ENCODE assay signal across 27 cellular contexts in the genomic region with DNA sequence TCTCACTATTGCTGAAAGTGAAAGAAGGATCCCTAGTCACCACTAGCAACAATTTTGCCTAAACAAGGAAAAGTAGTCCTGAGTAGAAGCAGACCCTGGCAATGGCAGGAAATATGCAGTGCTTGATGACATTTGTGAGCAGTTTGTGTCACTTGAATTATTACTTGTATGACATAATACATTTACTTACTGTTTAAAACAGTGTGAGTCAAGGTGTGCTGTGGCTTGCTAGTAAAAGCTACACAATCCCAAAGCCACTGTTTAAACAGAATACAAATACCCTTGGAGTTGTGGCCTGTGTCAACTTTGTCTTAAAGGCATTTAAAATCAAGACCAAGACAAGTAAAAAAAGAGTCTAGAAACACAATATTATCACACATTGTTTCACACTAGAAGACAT.
DNase-seq lines count a peak whose midpoint lies in the region; ATAC-seq and TF ChIP-seq lines count a peak whose summit lies in the region.
"Had no signal": no experiment of that assay in that cellular context is flagged by ENCODE, and none has a peak within 500 bp of the region (broad histone marks: within the 10 kb centered on the region; RNA-seq: fewer than 3 reads in every experiment).

No MANE protein-coding gene starts in this region.

- no peak for ATAC-seq in WTC11
- no peak for ATAC-seq in activated T-cell treated with anti-CD3 and anti-CD28 coated beads, Interleukin-2, amount 50 U/mL, for 72 hours (replicated peaks in 1 of 2)
- ATAC-seq in omental fat pad (ENCODE audit: low FRiP score) = no peak
- ATAC-seq: CD8-positive, alpha-beta T cell; Panc1; SK-N-SH treated with all-trans-retinoic acid at 6 μM for 48 hours had no signal

- H3K4me3 Mint-ChIP-seq in WTC11 (no peak overlapping the region), nephron progenitor cell (peak overlapping the region; percentile 68)
- no peak overlapping the region for H3K4me3 Mint-ChIP-seq in activated T-cell treated with anti-CD3 and anti-CD28 coated beads, Interleukin-2, amount 50 U/mL, for 72 hours
- H3K4me3 Mint-ChIP-seq: B cell; CD8-positive, alpha-beta T cell; HFFc6 had no signal

- H3K27ac Mint-ChIP-seq in WTC11 (no peak overlapping the region), nephron progenitor cell (peak overlapping the region; percentile 94)
- no peak overlapping the region for H3K27ac Mint-ChIP-seq in activated T-cell treated with anti-CD3 and anti-CD28 coated beads, Interleukin-2, amount 50 U/mL, for 72 hours
- H3K27ac Mint-ChIP-seq: B cell; CD8-positive, alpha-beta T cell; HFFc6 had no signal

- H3K9me3 Mint-ChIP-seq in WTC11 = peaks cover 8% of the 10 kb centered on the region
- H3K9me3 Mint-ChIP-seq in nephron progenitor cell = peaks cover 8% of the 10 kb centered on the region
- peaks cover 5 to 12% of the 10 kb centered on the region in 2 donors for H3K9me3 Mint-ChIP-seq in activated T-cell treated with anti-CD3 and anti-CD28 coated beads, Interleukin-2, amount 50 U/mL, for 72 hours
- H3K9me3 Mint-ChIP-seq: CD8-positive, alpha-beta T cell; HFFc6 had no signal

- H3K27me3 Mint-ChIP-seq in WTC11 (ENCODE audit: low read depth) (no peaks in the 10 kb centered on the region), nephron progenitor cell (ENCODE audit: low read depth, poor library complexity) (no peaks in the 10 kb centered on the region)
- no peaks in the 10 kb centered on the region for H3K27me3 Mint-ChIP-seq in activated T-cell treated with anti-CD3 and anti-CD28 coated beads, Interleukin-2, amount 50 U/mL, for 72 hours (ENCODE audit: low read depth)
- H3K27me3 Mint-ChIP-seq: B cell had no signal

- H3K4me1 Mint-ChIP-seq in WTC11 = peaks cover 47% of the 10 kb centered on the region
- peaks cover 85% of the 10 kb centered on the region for H3K4me1 Mint-ChIP-seq in nephron progenitor cell
- H3K4me1 Mint-ChIP-seq in activated T-cell treated with anti-CD3 and anti-CD28 coated beads, Interleukin-2, amount 50 U/mL, for 72 hours (ENCODE audit: low read depth) = no peaks in the 10 kb centered on the region
- H3K4me1 Mint-ChIP-seq: B cell had no signal

- no peak for TF ChIP-seq CTCF in WTC11 (IDR thresholded peaks at IDR 0.05)
- no peak for TF ChIP-seq CTCF in nephron progenitor cell (IDR thresholded peaks at IDR 0.05)
- TF ChIP-seq CTCF in omental fat pad (IDR thresholded peaks at IDR 0.05) = no peak

- CTCF ChIA-PET in WTC11 (lab: Charles Lee) = no interaction called here

- H3K36me3 Mint-ChIP-seq in WTC11 (peaks cover 9% of the 10 kb centered on the region), nephron progenitor cell (ENCODE audit: low read depth) (peaks cover 41% of the 10 kb centered on the region)
- peaks cover 0 to 3% of the 10 kb centered on the region in 2 donors for H3K36me3 Mint-ChIP-seq in activated T-cell treated with anti-CD3 and anti-CD28 coated beads, Interleukin-2, amount 50 U/mL, for 72 hours (ENCODE audit: insufficient read depth in 2 of 2)
- H3K36me3 Mint-ChIP-seq: CD8-positive, alpha-beta T cell had no signal

- POLR2A ChIA-PET in WTC11 (lab: Charles Lee) = interaction anchor here (1.3 kb wide), 1 partner anchor 36 kb away, joined by 3 read pairs; no protein-coding TSS in a partner anchor

- DNase-seq in DMS53 (lab: John Stamatoyannopoulos, UW) (peak; percentile 22), DMS53 treated with DMSO at 0.1 percent for 48 hours (lab: John Stamatoyannopoulos, UW; ENCODE audit: unreplicated experiment) (no peak), HT1080 (ENCODE audit: low read depth) (peak; percentile 11), WTC11 (ENCODE audit: low spot score) (no peak), nephron progenitor cell (no peak), omental fat pad (ENCODE audit: low spot score) (no peak)
- no peak for DNase-seq in activated T-cell treated with anti-CD3 and anti-CD28 coated beads, Interleukin-2, amount 50 U/mL, for 72 hours
- DNase-seq in activated CD8-positive, alpha-beta memory T cell treated with anti-CD3 and anti-CD28 coated beads, Interleukin-2, amount 50 U/mL, for 48 hours = no peak
- DNase-seq: Caco-2; CD8-positive, alpha-beta T cell; DMS79 treated with DMSO at 0.1 percent for 48 hours; GF-D8; H7; HFFc6; IMR-90; KG1; MG63; NCI-H1105 treated with DMSO at 0.1 percent for 48 hours; NCI-H146; NCI-H1930; NCI-H446 treated with DMSO at 0.1 percent for 48 hours; NCI-H526; NCI-H82; SJCRH30 had no signal

TF ChIP-seq in WTC11, 78 proteins besides CTCF, POLR2A, EP300 and RAD21:
- TF ChIP-seq CBFB (CRISPR knock-in tag; IDR thresholded peaks at IDR 0.05; ENCODE audit: low read depth) (no peak), GABPB1 (CRISPR knock-in tag; IDR thresholded peaks at IDR 0.05) (0 out of 2 replicates have a peak, but pooled peaks have one; percentile 22)
- TF ChIP-seq, protein P1, sequence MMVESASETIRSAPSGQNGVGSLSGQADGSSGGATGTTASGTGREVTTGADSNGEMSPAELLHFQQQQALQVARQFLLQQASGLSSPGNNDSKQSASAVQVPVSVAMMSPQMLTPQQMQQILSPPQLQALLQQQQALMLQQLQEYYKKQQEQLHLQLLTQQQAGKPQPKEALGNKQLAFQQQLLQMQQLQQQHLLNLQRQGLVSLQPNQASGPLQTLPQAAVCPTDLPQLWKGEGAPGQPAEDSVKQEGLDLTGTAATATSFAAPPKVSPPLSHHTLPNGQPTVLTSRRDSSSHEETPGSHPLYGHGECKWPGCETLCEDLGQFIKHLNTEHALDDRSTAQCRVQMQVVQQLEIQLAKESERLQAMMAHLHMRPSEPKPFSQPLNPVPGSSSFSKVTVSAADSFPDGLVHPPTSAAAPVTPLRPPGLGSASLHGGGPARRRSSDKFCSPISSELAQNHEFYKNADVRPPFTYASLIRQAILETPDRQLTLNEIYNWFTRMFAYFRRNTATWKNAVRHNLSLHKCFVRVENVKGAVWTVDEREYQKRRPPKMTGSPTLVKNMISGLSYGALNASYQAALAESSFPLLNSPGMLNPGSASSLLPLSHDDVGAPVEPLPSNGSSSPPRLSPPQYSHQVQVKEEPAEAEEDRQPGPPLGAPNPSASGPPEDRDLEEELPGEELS (CRISPR knock-in tag; IDR thresholded peaks at IDR 0.05) = no peak

Comparison
In these comparisons a context has a peak if more than half of its experiments do, and no peak if none do; other contexts are left out.
1. DNase-seq: peak in DMS53 (single experiment) and HT1080 (single experiment); none in DMS53 treated with DMSO at 0.1 percent for 48 hours (single experiment), WTC11 (single experiment), nephron progenitor cell (single experiment), activated T-cell treated with anti-CD3 and anti-CD28 coated beads, Interleukin-2, amount 50 U/mL, for 72 hours (0 of 2), omental fat pad (single experiment) and activated CD8-positive, alpha-beta memory T cell treated with anti-CD3 and anti-CD28 coated beads, Interleukin-2, amount 50 U/mL, for 48 hours (single experiment).